ENCODE assay signal across 32 cellular contexts in the genomic region with DNA sequence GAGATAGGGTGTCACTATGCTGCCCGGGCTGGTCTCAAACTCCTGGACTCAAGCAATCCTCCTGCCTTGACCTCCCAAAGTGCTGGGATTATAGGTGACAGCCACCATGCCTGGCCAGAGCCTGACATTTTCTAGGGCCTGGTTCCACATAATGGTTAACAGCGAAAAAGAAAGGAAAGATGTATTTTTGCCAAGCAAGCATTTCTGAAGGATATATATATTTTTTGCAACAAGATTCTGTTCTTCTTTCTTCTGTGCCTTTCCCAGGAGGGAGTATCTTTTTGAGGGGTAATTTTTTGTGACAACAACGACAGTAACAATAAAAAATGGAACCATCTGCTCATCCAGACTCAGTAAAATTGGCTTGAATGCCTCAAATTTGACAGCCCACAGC. TPM values are rescaled to one million over a fixed set of nuclear protein-coding genes. Genes with fewer than 3 reads are reported as not detected.
"Had no signal": no experiment of that assay in that cellular context is flagged by ENCODE, and none has a peak within 500 bp of the region (broad histone marks: within the 10 kb centered on the region; RNA-seq: fewer than 3 reads in every experiment).

No MANE protein-coding gene starts in this region.

- H3K9me3 ChIP-seq: ascending aorta had no signal

- H3K27ac ChIP-seq: ascending aorta, cardiac muscle cell, VCaP had no signal

- ATAC-seq: activated CD8-positive, alpha-beta memory T cell treated with anti-CD3 and anti-CD28 coated beads, Interleukin-2, amount 10 ng/mL, durations not matched to agents 7 days and 5 days; activated CD8-positive, alpha-beta T cell treated with anti-CD3 and anti-CD28 coated beads, Interleukin-2, amount 10 ng/mL, durations not matched to agents 7 days and 5 days; activated naive CD8-positive, alpha-beta T cell treated with anti-CD3 and anti-CD28 coated beads, Interleukin-2, amount 50 U/mL, for 24 hours had no signal

- H3K4me1 ChIP-seq: ascending aorta had no signal

- H3K27me3 ChIP-seq: ascending aorta, cardiac muscle cell had no signal

- FAIRE-seq: bronchial epithelial cell, TTC549 had no signal

- H3K4me3 ChIP-seq: ascending aorta, cardiac muscle cell had no signal

- DNase-seq: activated B cell treated with CpG ODN at 0.5 μM for 24 hours; activated CD4-positive, alpha-beta memory T cell treated with anti-CD3 and anti-CD28 coated beads, Interleukin-2, amount 10 ng/mL, durations not matched to agents 7 days and 5 days; activated CD4-positive, alpha-beta T cell treated with anti-CD3 and anti-CD28 coated beads for 4 hours; activated CD4-positive, alpha-beta T cell treated with anti-CD3 and anti-CD28 coated beads, Interleukin-2, amount 10 ng/mL, durations not matched to agents 24 days and 14 days; activated CD4-positive, alpha-beta T cell treated with anti-CD3 and anti-CD28 coated beads, Interleukin-2, amount 50 U/mL, for 1 hour; activated CD4-positive, alpha-beta T cell treated with anti-CD3 and anti-CD28 coated beads, Interleukin-2, amount 50 U/mL, for 48 hours; activated CD4-positive, CD25-positive, alpha-beta regulatory T cell treated with anti-CD3 and anti-CD28 coated beads, Interleukin-2, amount 50 U/mL, for 72 hours; activated CD8-positive, alpha-beta memory T cell treated with anti-CD3 and anti-CD28 coated beads for 24 hours; activated CD8-positive, alpha-beta memory T cell treated with anti-CD3 and anti-CD28 coated beads, Interleukin-2, amount 10 ng/mL, durations not matched to agents 7 days and 5 days; activated CD8-positive, alpha-beta memory T cell treated with anti-CD3 and anti-CD28 coated beads, Interleukin-2, amount 50 U/mL, for 48 hours; activated CD8-positive, alpha-beta T cell treated with anti-CD3 and anti-CD28 coated beads, Interleukin-2, amount 10 ng/mL, durations not matched to agents 7 days and 5 days; activated effector memory CD4-positive, alpha-beta T cell treated with Interleukin-2 at 50 U/mL for 16 hours; activated gamma-delta T cell; activated naive CD4-positive, alpha-beta T cell treated with anti-CD3 and anti-CD28 coated beads, Interleukin-2, amount 10 ng/mL, durations not matched to agents 7 days and 5 days; activated naive CD4-positive, alpha-beta T cell treated with Interleukin-2 at 50 U/mL for 16 hours; activated naive CD8-positive, alpha-beta T cell treated with anti-CD3 and anti-CD28 coated beads, Interleukin-2, amount 10 ng/mL, durations not matched to agents 7 days and 5 days; activated naive CD8-positive, alpha-beta T cell treated with anti-CD3 and anti-CD28 coated beads, Interleukin-2, amount 50 U/mL, for 24 hours; activated T-cell treated with anti-CD3 and anti-CD28 coated beads, Interleukin-2, amount 50 U/mL, for 24 hours; activated T-cell treated with anti-CD3 and anti-CD28 coated beads, Interleukin-2, amount 50 U/mL, for 48 hours; amygdala; anterior cingulate cortex; caudate nucleus; cerebellar nuclear complex; T-helper 1 cell; T-helper 2 cell; T-helper 9 cell had no signal

- H3K36me3 ChIP-seq: ascending aorta, cardiac muscle cell had no signal

RNA-seq across cellular contexts. Expression of a gene that starts 21.7 kb away (rescaled TPM):
- total RNA-seq: activated CD4-positive, alpha-beta memory T cell treated with anti-CD3 and anti-CD28 coated beads, Interleukin-2, amount 10 ng/mL, durations not matched to agents 7 days and 5 days; activated CD4-positive, alpha-beta T cell treated with anti-CD3 and anti-CD28 coated beads, Interleukin-2, amount 10 ng/mL, durations not matched to agents 24 days and 14 days; ascending aorta; bronchial epithelial cell; chondrocyte had no signal
